9 cellular contexts compared by ENCODE assay signal in genomic region chr6:89035252-89036106, GRCh38. TPM values are rescaled to one million over a fixed set of nuclear protein-coding genes. Genes with fewer than 3 reads are reported as not detected.
DNase-seq lines count a peak whose midpoint lies in the region; ATAC-seq and TF ChIP-seq lines count a peak whose summit lies in the region.
"Had no signal": no experiment of that assay in that cellular context is flagged by ENCODE, and none has a peak within 500 bp of the region (broad histone marks: within the 10 kb centered on the region; RNA-seq: fewer than 3 reads in every experiment).

No MANE protein-coding gene starts in this region.

- DNase-seq in CD1c-positive myeloid dendritic cell (ENCODE audit: extremely low spot score) (peak; percentile 78), NOMO-1 (lab: John Stamatoyannopoulos, UW; ENCODE audit: unreplicated experiment in 2 of 2) (peak; percentile 55 to 60), nephron progenitor cell (no peak), NCI-H2081 (lab: John Stamatoyannopoulos, UW) (no peak)
- no peak for DNase-seq in stimulated activated CD4-positive, alpha-beta T cell treated with anti-CD3 and anti-CD28 coated beads, Interleukin-1b, Interleukin-23, amount 100 ng/mL, for 48 hours

- H3K9me3 ChIP-seq in esophagus (ENCODE audit: control insufficient read depth in 2 of 2, insufficient read depth in 1 of 2, low read depth in 1 of 2, low read length in 1 of 2), result peaks cover 0 to 5% of the 10 kb centered on the region in 2 donors

- H3K27ac ChIP-seq in esophagus (ENCODE audit: low read depth in 2 of 2, low read length in 1 of 2), result peak overlapping the region; percentile 88 to 99

- peak overlapping the region; percentile 88 for H3K27ac Mint-ChIP-seq in nephron progenitor cell
- H3K27ac Mint-ChIP-seq: activated naive CD4-positive, alpha-beta T cell treated with anti-CD3 and anti-CD28 coated beads, Interleukin-2, amount 50 U/mL, for 24 hours had no signal

- no peaks in the 10 kb centered on the region for H3K27me3 ChIP-seq in esophagus (ENCODE audit: control insufficient read depth in 1 of 2, insufficient read depth in 2 of 2, low read length in 2 of 2)

- peaks cover 19% of the 10 kb centered on the region for H3K4me1 Mint-ChIP-seq in nephron progenitor cell
- H3K4me1 Mint-ChIP-seq: activated naive CD4-positive, alpha-beta T cell treated with anti-CD3 and anti-CD28 coated beads, Interleukin-2, amount 50 U/mL, for 24 hours had no signal

- peaks cover 7% of the 10 kb centered on the region for H3K27me3 Mint-ChIP-seq in nephron progenitor cell (ENCODE audit: low read depth, poor library complexity)

- no peaks in the 10 kb centered on the region for H3K36me3 ChIP-seq in esophagus (ENCODE audit: control insufficient read depth in 2 of 2, insufficient read depth in 2 of 2, low read length in 1 of 2)

- H3K36me3 Mint-ChIP-seq in nephron progenitor cell (ENCODE audit: low read depth), result peaks cover 9% of the 10 kb centered on the region

- H3K9me3 Mint-ChIP-seq in nephron progenitor cell, result peaks cover 25% of the 10 kb centered on the region

- TF ChIP-seq CTCF in nephron progenitor cell (IDR thresholded peaks at IDR 0.05), result no peak

- no peak overlapping the region for H3K4me3 ChIP-seq in esophagus (ENCODE audit: low read depth in 1 of 2, low read length in 2 of 2)

- 25 to 38% methylated on average over 14 of the region's 14 CpGs for WGBS in esophagus, 2 donors

- peaks cover 0 to 11% of the 10 kb centered on the region in 2 donors for H3K4me1 ChIP-seq in esophagus (ENCODE audit: control insufficient read depth in 2 of 2, insufficient read depth in 2 of 2, low read length in 1 of 2)

- ATAC-seq in HG02759 (IDR thresholded peaks at IDR 0.05; ENCODE audit: unreplicated experiment) (no peak), GM21786 (IDR thresholded peaks at IDR 0.05; ENCODE audit: unreplicated experiment) (no peak)

- H3K4me3 Mint-ChIP-seq in nephron progenitor cell, result no peak overlapping the region
- H3K4me3 Mint-ChIP-seq: activated naive CD4-positive, alpha-beta T cell treated with anti-CD3 and anti-CD28 coated beads, Interleukin-2, amount 50 U/mL, for 24 hours had no signal

RNA-seq across cellular contexts. Expression of gene PNRC1, which starts 45.1 kb away (rescaled TPM):
- polyA plus RNA-seq in esophagus, result 10 to 100 TPM; 29.9 to 30.3 TPM

Comparison
In these comparisons a context has a peak if more than half of its experiments do, and no peak if none do; other contexts are left out.
1. DNase-seq: peak in CD1c-positive myeloid dendritic cell (single experiment) and NOMO-1 (2 of 2); none in nephron progenitor cell (single experiment), NCI-H2081 (0 of 2) and stimulated activated CD4-positive, alpha-beta T cell treated with anti-CD3 and anti-CD28 coated beads, Interleukin-1b, Interleukin-23, amount 100 ng/mL, for 48 hours (single experiment).